1 cellular context compared by ENCODE assay signal in the genomic region with DNA sequence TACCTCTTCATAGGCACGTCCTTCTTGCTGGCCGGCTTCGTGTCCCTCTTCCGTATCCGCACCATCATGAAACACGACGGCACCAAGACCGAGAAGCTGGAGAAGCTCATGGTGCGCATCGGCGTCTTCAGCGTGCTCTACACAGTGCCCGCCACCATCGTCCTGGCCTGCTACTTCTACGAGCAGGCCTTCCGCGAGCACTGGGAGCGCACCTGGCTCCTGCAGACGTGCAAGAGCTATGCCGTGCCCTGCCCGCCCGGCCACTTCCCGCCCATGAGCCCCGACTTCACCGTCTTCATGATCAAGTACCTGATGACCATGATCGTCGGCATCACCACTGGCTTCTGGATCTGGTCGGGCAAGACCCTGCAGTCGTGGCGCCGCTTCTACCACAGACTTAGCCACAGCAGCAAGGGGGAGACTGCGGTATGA.
TF ChIP-seq lines count a peak whose summit lies in the region.

No MANE protein-coding gene starts in this region.

TF ChIP-seq in HepG2, 621 proteins besides CTCF, POLR2A, EP300 and RAD21:
- TF ChIP-seq RORA (CRISPR knock-in tag; IDR thresholded peaks at IDR 0.05) = no peak
- TF ChIP-seq, protein P1, sequence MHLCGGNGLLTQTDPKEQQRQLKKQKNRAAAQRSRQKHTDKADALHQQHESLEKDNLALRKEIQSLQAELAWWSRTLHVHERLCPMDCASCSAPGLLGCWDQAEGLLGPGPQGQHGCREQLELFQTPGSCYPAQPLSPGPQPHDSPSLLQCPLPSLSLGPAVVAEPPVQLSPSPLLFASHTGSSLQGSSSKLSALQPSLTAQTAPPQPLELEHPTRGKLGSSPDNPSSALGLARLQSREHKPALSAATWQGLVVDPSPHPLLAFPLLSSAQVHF (CRISPR knock-in tag; IDR thresholded peaks at IDR 0.05) = 0 out of 2 replicates have a peak, but pooled peaks have one; percentile 1
